Comparison of ENCODE assay signal across 8 cellular contexts in genomic region chr11:118359295-118359958, GRCh38. TPM values are rescaled to one million over a fixed set of nuclear protein-coding genes. Genes with fewer than 3 reads are reported as not detected.
DNase-seq lines count a peak whose midpoint lies in the region; ATAC-seq and TF ChIP-seq lines count a peak whose summit lies in the region.

Gene UBE4A (plus strand): TSS chr11:118359600. CDS start chr11:118365081, 5,481 bp downstream.

- H3K9me3 Mint-ChIP-seq in HFFc6 (peaks cover 9% of the 10 kb centered on the region), glutamatergic neuron (ENCODE audit: unreplicated experiment) (peaks cover 13% of the 10 kb centered on the region)
- H3K9me3 Mint-ChIP-seq in activated naive CD8-positive, alpha-beta T cell (ENCODE audit: low read depth) = no peaks in the 10 kb centered on the region

- H3K4me3 Mint-ChIP-seq in HFFc6 = peak within 1 kb of the TSS; percentile 99
- H3K4me3 Mint-ChIP-seq in activated naive CD8-positive, alpha-beta T cell = peak within 1 kb of the TSS; percentile 93
- peak within 1 kb of the TSS; percentile 97 for H3K4me3 Mint-ChIP-seq in glutamatergic neuron (ENCODE audit: unreplicated experiment)

- peak; percentile 83 for ATAC-seq in thoracic aorta (ENCODE audit: insufficient number of reproducible peaks, low FRiP score, low read depth)

- no peaks in the 10 kb centered on the region for H3K27me3 ChIP-seq in osteoblast (ENCODE audit: insufficient read depth, low read length)
- H3K27me3 ChIP-seq in thoracic aorta (replicated peaks; ENCODE audit: insufficient read depth) = no peaks in the 10 kb centered on the region

- peak within 1 kb of the TSS; percentile 97 for H3K4me2 ChIP-seq in osteoblast (ENCODE audit: insufficient read depth, low read length)

- H2AFZ ChIP-seq in osteoblast (ENCODE audit: low read length) = peak within 1 kb of the TSS; percentile 85

- H3K4me1 Mint-ChIP-seq in HFFc6 (ENCODE audit: low read depth) = peaks cover 42% of the 10 kb centered on the region
- peaks cover 51% of the 10 kb centered on the region for H3K4me1 Mint-ChIP-seq in activated naive CD8-positive, alpha-beta T cell (ENCODE audit: low read depth)
- peaks cover 6% of the 10 kb centered on the region for H3K4me1 Mint-ChIP-seq in glutamatergic neuron (ENCODE audit: low read depth, unreplicated experiment)

- DNase-seq in GM03348 (ENCODE audit: low spot score) (peak; percentile 89), HFFc6 (peak; percentile 88), NCI-H1105 (lab: John Stamatoyannopoulos, UW) (peak; percentile 96), SKM-1 treated with dmso at 0.1 percent for 144 hours (lab: John Stamatoyannopoulos, UW; ENCODE audit: unreplicated experiment) (peak; percentile 93), glutamatergic neuron (peak; percentile 94), osteoblast (ENCODE audit: insufficient read length, low spot score, missing footprints) (peak; percentile 83), thoracic aorta (ENCODE audit: low spot score) (peak; percentile 94)

- peaks cover 48% of the 10 kb centered on the region for H3K79me2 ChIP-seq in osteoblast (ENCODE audit: insufficient read depth, low read length)

- peak within 1 kb of the TSS; percentile 57 for H3K27ac ChIP-seq in osteoblast (ENCODE audit: low read depth, low read length)
- H3K27ac ChIP-seq in thoracic aorta = peak within 1 kb of the TSS; percentile 3 to 64

- H3K36me3 Mint-ChIP-seq in HFFc6 (ENCODE audit: low read depth) (peaks cover 12% of the 10 kb centered on the region), glutamatergic neuron (ENCODE audit: unreplicated experiment) (no peaks in the 10 kb centered on the region)
- no peaks in the 10 kb centered on the region for H3K36me3 Mint-ChIP-seq in activated naive CD8-positive, alpha-beta T cell

- H3K4me1 ChIP-seq in osteoblast (ENCODE audit: insufficient read depth, low read length) (peaks cover 14% of the 10 kb centered on the region), thoracic aorta (ENCODE audit: control insufficient read depth in 1 of 2, low read depth in 2 of 2) (peaks cover 10 to 18% of the 10 kb centered on the region in 2 donors)

- H3K27me3 Mint-ChIP-seq in HFFc6 (ENCODE audit: insufficient read depth) (no peaks in the 10 kb centered on the region; the same call in 1 of the 2 replicates), glutamatergic neuron (ENCODE audit: unreplicated experiment) (peaks cover 8% of the 10 kb centered on the region)
- no peaks in the 10 kb centered on the region for H3K27me3 Mint-ChIP-seq in activated naive CD8-positive, alpha-beta T cell

- H3K27ac Mint-ChIP-seq in HFFc6 (peak within 1 kb of the TSS; percentile 92), glutamatergic neuron (ENCODE audit: unreplicated experiment) (peak within 1 kb of the TSS; percentile 92)
- peak within 1 kb of the TSS; percentile 95 for H3K27ac Mint-ChIP-seq in activated naive CD8-positive, alpha-beta T cell

- H3K9me3 ChIP-seq in osteoblast (ENCODE audit: low read depth, low read length) = no peaks in the 10 kb centered on the region
- no peaks in the 10 kb centered on the region for H3K9me3 ChIP-seq in thoracic aorta

- TF ChIP-seq CTCF in HFFc6 (IDR thresholded peaks at IDR 0.05) (no peak), glutamatergic neuron (IDR thresholded peaks at IDR 0.05; ENCODE audit: partially characterized antibody, unreplicated experiment) (no peak), osteoblast (IDR thresholded peaks at IDR 0.05; ENCODE audit: extremely low read depth, low read depth, low read length) (no peak), thoracic aorta (IDR thresholded peaks at IDR 0.05) (no peak)

- peaks cover 4% of the 10 kb centered on the region for H4K20me1 ChIP-seq in osteoblast (ENCODE audit: insufficient read depth, low read length)

- H3K36me3 ChIP-seq in osteoblast (ENCODE audit: insufficient read depth, low read length) (no peaks in the 10 kb centered on the region), thoracic aorta (no peaks in the 10 kb centered on the region)

- H3K4me3 ChIP-seq in osteoblast (ENCODE audit: insufficient read depth, low read length) = peak within 1 kb of the TSS; percentile 76
- H3K4me3 ChIP-seq in thoracic aorta = peak within 1 kb of the TSS; percentile 92

RNA-seq across cellular contexts. Expression of gene UBE4A, which starts in this region (rescaled TPM):
- total RNA-seq in HFFc6 (2021; fragmentation: NEBNext Ultra II Directional; extraction: Animal tissue kit (Norgen Biotek cat#: 25700)) = 10 to 100 TPM; 46.2 to 62.7 (median 54.1) TPM
- total RNA-seq in glutamatergic neuron (ENCODE audit: unreplicated experiment) (44.0 TPM), osteoblast (63.0 and 63.4 TPM in 2 replicates), thoracic aorta (10 to 100 TPM; 37.1 to 49.0 TPM)

Comparison
In these comparisons a context has a peak if more than half of its experiments do, and no peak if none do; other contexts are left out.
1. Peak in every context shown above with its lines: DNase-seq, ATAC-seq, H3K4me3 ChIP-seq and H3K27ac ChIP-seq.